8 cellular contexts compared by ENCODE assay signal in the genomic region with DNA sequence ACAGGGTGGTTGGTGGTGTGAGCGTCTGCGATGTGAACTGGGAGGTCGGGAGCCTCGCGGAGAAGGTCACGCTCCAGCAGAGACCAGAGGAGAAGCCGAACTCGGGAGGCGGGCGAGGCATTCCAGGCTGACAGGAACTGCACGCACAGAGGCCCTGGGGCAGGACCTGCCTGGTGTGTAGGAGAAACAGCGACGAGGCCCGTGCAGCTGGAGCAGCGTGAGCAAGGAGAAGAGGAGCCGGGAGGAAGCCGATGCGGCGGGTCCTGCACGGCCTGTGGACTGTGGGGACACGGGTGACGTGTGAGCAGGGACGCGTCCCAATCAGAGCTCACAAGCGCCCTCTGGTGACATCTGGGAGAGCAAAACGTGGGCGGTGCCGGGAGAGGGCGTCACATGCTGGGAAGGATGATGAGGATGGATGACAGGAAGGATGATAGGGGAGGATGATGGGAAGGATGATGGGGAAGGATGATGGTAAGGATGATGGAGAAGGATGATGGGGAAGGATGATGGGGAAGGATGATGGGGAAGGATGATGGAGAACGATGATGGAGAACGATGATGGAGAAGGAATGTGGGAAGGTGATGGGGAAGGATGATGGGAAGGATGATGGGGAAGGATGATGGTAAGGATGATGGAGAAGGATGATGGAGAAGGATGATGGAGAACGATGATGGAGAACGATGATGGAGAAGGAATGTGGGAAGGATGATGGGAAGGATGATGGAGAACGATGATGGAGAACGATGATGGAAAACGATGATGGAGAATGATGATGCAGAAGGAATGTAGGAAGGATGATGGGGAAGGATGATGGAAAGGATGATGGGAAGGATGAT. TPM values are rescaled to one million over a fixed set of nuclear protein-coding genes. Genes with fewer than 3 reads are reported as not detected.
DNase-seq lines count a peak whose midpoint lies in the region; ATAC-seq and TF ChIP-seq lines count a peak whose summit lies in the region.

No MANE protein-coding gene starts in this region.

- no peak for TF ChIP-seq POLR2A in stomach (IDR thresholded peaks at IDR 0.05)

- TF ChIP-seq EP300 in stomach (IDR thresholded peaks at IDR 0.05), result no peak

- H3K4me3 ChIP-seq in AG10803 (ENCODE audit: low read length) (peak overlapping the region; percentile 35), stomach (peak overlapping the region; percentile 15 to 25 (median 20))

- CTCF ChIA-PET in WTC11 (lab: Charles Lee), result interaction anchor here (0.6 to 2.3 kb wide), 17 partner anchors 9 to 132 kb away, joined by 3 to 15 read pairs (median 6); partner anchors contain the start of genes C2CD4C and SHC2

- H3K4me1 ChIP-seq in stomach, result peaks cover 4 to 7% (median 6%) of the 10 kb centered on the region in 4 donors

- peaks cover 14% of the 10 kb centered on the region; the same call in 1 of the 2 replicates for H3K27me3 Mint-ChIP-seq in WTC11 (ENCODE audit: low read depth)

- H3K4me1 Mint-ChIP-seq in WTC11, result no peaks in the 10 kb centered on the region; the same call in 1 of the 2 replicates

- POLR2A ChIA-PET in WTC11 (lab: Charles Lee), result interaction anchor here (1.0 kb wide), 1 partner anchor 8 kb away, joined by 3 read pairs; no protein-coding TSS in a partner anchor

- peak; percentile 52 for TF ChIP-seq CTCF in AG10803 (conservative IDR thresholded peaks at IDR 0.05; ENCODE audit: low read length)
- TF ChIP-seq CTCF in WTC11 (IDR thresholded peaks at IDR 0.05), result peak; percentile 58
- peak in 5 of 7 experiments; percentile 48 to 63 (median 52) for TF ChIP-seq CTCF in stomach (IDR thresholded peaks at IDR 0.05)

- peaks cover 23% of the 10 kb centered on the region for H3K9me3 Mint-ChIP-seq in WTC11

- no peak overlapping the region for H3K4me3 Mint-ChIP-seq in WTC11

- peaks cover 2 to 26% (median 8%) of the 10 kb centered on the region in 3 donors for H3K27me3 ChIP-seq in stomach

- H3K27ac Mint-ChIP-seq in WTC11, result no peak overlapping the region

- 20 to 36% (median 27%) methylated on average over 36 of the region's 36 CpGs for WGBS in stomach, 5 donors

- peaks cover 8% of the 10 kb centered on the region for H3K36me3 Mint-ChIP-seq in WTC11

- no peaks in the 10 kb centered on the region for H3K9me3 ChIP-seq in stomach

- H3K27ac ChIP-seq in stomach, result peak overlapping the region in 1 of 5 donors; percentile 18

- DNase-seq in AG10803 (ENCODE audit: low read depth), result peak; percentile 53
- DNase-seq in HuH-7.5 (ENCODE audit: low spot score), result peak; percentile 97
- peak; percentile 81 for DNase-seq in WTC11 (ENCODE audit: low spot score)
- peak; percentile 82 for DNase-seq in ecto neural progenitor cell (ENCODE audit: low spot score)
- DNase-seq in lung microvascular endothelial cell (ENCODE audit: low read depth in 2 of 2), result peak; percentile 66 to 86
- DNase-seq in stomach, result peak; percentile 85
- DNase-seq in hepatic stellate cell (ENCODE audit: low spot score), result no peak

- H3K36me3 ChIP-seq in stomach, result no peaks in the 10 kb centered on the region

- peak; percentile 75 for ATAC-seq in WTC11
- no peak for ATAC-seq in HG02798 (IDR thresholded peaks at IDR 0.05; ENCODE audit: poor library complexity, unreplicated experiment)

- intact Hi-C loops in stomach (cut with DNase I; ENCODE audit: low total_unique reads), result no loop called here

TF ChIP-seq in WTC11, 78 proteins besides CTCF, POLR2A, EP300 and RAD21 (continues in another document):
- TF ChIP-seq ARID4B (CRISPR knock-in tag; IDR thresholded peaks at IDR 0.05; ENCODE audit: borderline replicate concordance) (0 out of 2 replicates have a peak, but pooled peaks have one; percentile 40), ZNF671 (CRISPR knock-in tag; IDR thresholded peaks at IDR 0.05) (no peak), USF2 (CRISPR knock-in tag; IDR thresholded peaks at IDR 0.05) (peak; percentile 68), RELA (CRISPR knock-in tag; IDR thresholded peaks at IDR 0.05; ENCODE audit: borderline replicate concordance) (no peak), MAX (CRISPR knock-in tag; IDR thresholded peaks at IDR 0.05) (peak; percentile 73)
- TF ChIP-seq, protein P1, sequence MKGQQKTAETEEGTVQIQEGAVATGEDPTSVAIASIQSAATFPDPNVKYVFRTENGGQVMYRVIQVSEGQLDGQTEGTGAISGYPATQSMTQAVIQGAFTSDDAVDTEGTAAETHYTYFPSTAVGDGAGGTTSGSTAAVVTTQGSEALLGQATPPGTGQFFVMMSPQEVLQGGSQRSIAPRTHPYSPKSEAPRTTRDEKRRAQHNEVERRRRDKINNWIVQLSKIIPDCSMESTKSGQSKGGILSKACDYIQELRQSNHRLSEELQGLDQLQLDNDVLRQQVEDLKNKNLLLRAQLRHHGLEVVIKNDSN (CRISPR knock-in tag; IDR thresholded peaks at IDR 0.05), result no peak; the same call in 1 of the 2 replicates
- TF ChIP-seq, protein P2, sequence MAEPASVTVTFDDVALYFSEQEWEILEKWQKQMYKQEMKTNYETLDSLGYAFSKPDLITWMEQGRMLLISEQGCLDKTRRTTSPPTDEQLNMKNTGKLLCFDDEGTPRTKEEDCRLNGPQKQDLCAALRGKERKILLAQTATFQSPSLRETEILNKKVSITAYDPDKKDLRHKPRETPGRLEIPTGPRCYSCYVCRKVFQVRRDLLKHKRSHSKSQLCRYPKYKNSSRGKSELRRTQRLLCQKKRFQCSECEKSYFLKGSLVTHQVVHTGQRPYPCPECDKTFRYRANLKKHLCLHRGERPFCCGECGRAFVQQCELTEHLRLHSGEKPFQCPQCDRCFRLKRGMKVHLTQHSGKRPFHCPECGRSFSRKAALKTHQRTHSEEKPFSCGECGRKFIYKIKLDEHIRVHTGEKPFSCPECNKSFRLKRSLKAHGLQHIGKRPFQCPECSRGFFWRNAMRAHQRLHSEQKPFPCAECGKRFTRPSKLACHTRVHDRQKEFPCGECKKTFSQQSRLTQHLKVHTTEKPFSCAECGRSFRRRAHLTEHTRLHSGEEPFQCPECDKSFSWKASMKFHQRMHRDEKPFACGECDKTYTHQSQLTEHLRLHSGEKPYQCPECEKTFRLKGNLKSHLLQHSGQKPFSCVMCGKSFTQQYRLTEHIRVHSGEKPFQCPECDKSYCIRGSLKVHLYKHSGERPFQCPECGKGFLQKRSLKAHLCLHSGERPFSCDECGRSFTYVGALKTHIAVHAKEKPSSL (CRISPR knock-in tag; conservative IDR thresholded peaks at IDR 0.05), result no peak

RNA-seq across cellular contexts. Expression of gene MADCAM1, which starts 16.1 kb away (rescaled TPM):
- total RNA-seq in WTC11 (2021) (3.2 to 4.7 TPM (median 3.9 TPM) in 3 replicates), lung microvascular endothelial cell (under 0.01 TPM in 1 of 2 replicates, not detected in the other), stomach (10 to 100 TPM in 1 of 5 donors, 1 to 10 TPM in 2, under 1 TPM in 1, not detected in 1; 0.45 to 11.9 (median 2.1) TPM)
- 1 to 10 TPM; 1.5 to 2.9 (median 2.3) TPM for polyA plus RNA-seq in stomach

RNA-seq across cellular contexts. Expression of gene SHC2, which starts 19.4 kb away (rescaled TPM):
- 8.4 to 9.8 TPM (median 9.0 TPM) in 3 replicates for total RNA-seq in WTC11 (2021)
- total RNA-seq in lung microvascular endothelial cell, result 4.4 and 28.4 TPM in 2 replicates
- total RNA-seq in stomach, result 100 to 1,000 TPM in 2 of 5 donors, 10 to 100 TPM in 3; 13.8 to 169 (median 34.8) TPM
- 10 to 100 TPM; 27.6 to 40.7 (median 38.4) TPM for polyA plus RNA-seq in stomach

RNA-seq across cellular contexts. Expression of gene TPGS1, which starts 27.1 kb away (rescaled TPM):
- 14.3 to 18.8 TPM (median 14.9 TPM) in 3 replicates for total RNA-seq in WTC11 (2021)
- 26.4 and 29.4 TPM in 2 replicates for total RNA-seq in lung microvascular endothelial cell
- total RNA-seq in stomach, result 10 to 100 TPM in 3 of 5 donors, 1 to 10 TPM in 2; 1.2 to 65.5 (median 15.2) TPM
- polyA plus RNA-seq in stomach, result 10 to 100 TPM; 26.3 to 33.8 (median 26.4) TPM

RNA-seq across cellular contexts. Expression of gene CDC34, which starts 51.3 kb away (rescaled TPM):
- total RNA-seq in WTC11 (2021), result 124 to 129 TPM (median 126 TPM) in 3 replicates
- 74.3 and 89.3 TPM in 2 replicates for total RNA-seq in lung microvascular endothelial cell
- 100 to 1,000 TPM in 2 of 5 donors, 10 to 100 TPM in 3; 26.1 to 503 (median 72.9) TPM for total RNA-seq in stomach
- 10 to 100 TPM; 62.9 to 82.1 (median 80.5) TPM for polyA plus RNA-seq in stomach
